Comparison of ENCODE assay signal across 1 cellular context in genomic region chr17:38852771-38853291, GRCh38.
TF ChIP-seq lines count a peak whose summit lies in the region.

No MANE protein-coding gene starts in this region.

TF ChIP-seq in IMR-90, 13 proteins besides CTCF, POLR2A, EP300 and RAD21 (continued from another document):
- TF ChIP-seq USF2 (IDR thresholded peaks at IDR 0.05; ENCODE audit: low read depth, low read length) (no peak), RCOR1 (IDR thresholded peaks at IDR 0.05; ENCODE audit: insufficient replicate concordance, low read length) (no peak), MAZ (IDR thresholded peaks at IDR 0.05; ENCODE audit: borderline replicate concordance, low read depth, low read length) (no peak), CEBPB (IDR thresholded peaks at IDR 0.05; ENCODE audit: low read depth, low read length) (no peak), BHLHE40 (IDR thresholded peaks at IDR 0.05; ENCODE audit: low read depth, low read length) (no peak)
